Comparison of ENCODE assay signal across 8 cellular contexts in genomic region chr12:120361506-120362208, GRCh38. TPM values are rescaled to one million over a fixed set of nuclear protein-coding genes. Genes with fewer than 3 reads are reported as not detected.
DNase-seq lines count a peak whose midpoint lies in the region; TF ChIP-seq lines count a peak whose summit lies in the region.

No MANE protein-coding gene starts in this region.

- no peaks in the 10 kb centered on the region for H3K9me3 ChIP-seq in colonic mucosa
- H3K9me3 ChIP-seq in subcutaneous abdominal adipose tissue (ENCODE audit: control insufficient read depth in 5 of 5, low read length in 5 of 5) = no peaks in the 10 kb centered on the region
- H3K9me3 ChIP-seq in Karpas-422 (ENCODE audit: low read length) = no peaks in the 10 kb centered on the region

- CTCF ChIA-PET in activated naive CD4-positive, alpha-beta T cell treated with anti-CD3 and anti-CD28 coated beads for 36 hours (lab: Charles Lee) = interaction anchor here (0.6 to 1.5 kb wide), 3 partner anchors 10 to 472 kb away, joined by 3 to 5 read pairs (median 4); no protein-coding TSS in a partner anchor

- intact Hi-C loops in colonic mucosa (cut with DNase I) = no loop called here
- intact Hi-C loops in activated naive CD4-positive, alpha-beta T cell treated with anti-CD3 and anti-CD28 coated beads for 36 hours (cut with micrococcal nuclease) = no loop called here

- H3K27ac Mint-ChIP-seq in activated naive CD4-positive, alpha-beta T cell treated with anti-CD3 and anti-CD28 coated beads for 36 hours = no peak overlapping the region

- H3K9ac ChIP-seq in colonic mucosa (ENCODE audit: low read depth in 2 of 2, low read length in 2 of 2) = no peak overlapping the region
- peak overlapping the region in 4 of 5 donors; percentile 48 to 69 (median 59) for H3K9ac ChIP-seq in subcutaneous abdominal adipose tissue (ENCODE audit: low read length in 5 of 5)
- no peak overlapping the region for H3K9ac ChIP-seq in Karpas-422 (ENCODE audit: low read length)

- H3K4me1 ChIP-seq in colonic mucosa (no peaks in the 10 kb centered on the region), subcutaneous abdominal adipose tissue (ENCODE audit: control insufficient read depth in 5 of 5, insufficient read depth in 5 of 5, low read length in 5 of 5) (peaks cover 0 to 14% (median 6%) of the 10 kb centered on the region in 5 donors), Karpas-422 (ENCODE audit: low read length) (no peaks in the 10 kb centered on the region)

- no peaks in the 10 kb centered on the region for H3K9me3 Mint-ChIP-seq in activated naive CD4-positive, alpha-beta T cell treated with anti-CD3 and anti-CD28 coated beads for 36 hours

- H3K4me3 ChIP-seq in colonic mucosa (peak overlapping the region; percentile 16), kidney epithelial cell (ENCODE audit: low read depth, low read length) (peak overlapping the region; percentile 16), subcutaneous abdominal adipose tissue (ENCODE audit: low read depth in 1 of 5, low read length in 5 of 5) (peak overlapping the region in 2 of 5 donors; percentile 25 to 57), Karpas-422 (ENCODE audit: low read length) (no peak overlapping the region)

- H3K4me1 Mint-ChIP-seq in activated naive CD4-positive, alpha-beta T cell treated with anti-CD3 and anti-CD28 coated beads for 36 hours (ENCODE audit: low read depth) = peaks cover 2% of the 10 kb centered on the region

- no peaks in the 10 kb centered on the region for H4K20me1 ChIP-seq in Karpas-422 (ENCODE audit: insufficient read depth, low read depth, low read length)

- H3K36me3 ChIP-seq in colonic mucosa = no peaks in the 10 kb centered on the region
- H3K36me3 ChIP-seq in kidney epithelial cell (ENCODE audit: control insufficient read depth, insufficient read depth, low read length) = no peaks in the 10 kb centered on the region
- no peaks in the 10 kb centered on the region for H3K36me3 ChIP-seq in subcutaneous abdominal adipose tissue (ENCODE audit: control insufficient read depth in 5 of 5, insufficient read depth in 5 of 5, low read length in 5 of 5)
- no peaks in the 10 kb centered on the region for H3K36me3 ChIP-seq in Karpas-422 (ENCODE audit: insufficient read depth, low read length)

- DNase-seq in GM04504 (ENCODE audit: low read depth) = peak; percentile 24
- DNase-seq in NCI-H2227 (lab: John Stamatoyannopoulos, UW; ENCODE audit: unreplicated experiment) = peak; percentile 98
- DNase-seq in colonic mucosa = no peak
- DNase-seq in kidney epithelial cell (ENCODE audit: low read depth) = peak; percentile 12
- no peak for DNase-seq in Karpas-422
- DNase-seq in activated naive CD4-positive, alpha-beta T cell treated with anti-CD3 and anti-CD28 coated beads for 36 hours = no peak
- no peak for DNase-seq in SW 1271 (lab: John Stamatoyannopoulos, UW)

- H3K79me2 ChIP-seq in Karpas-422 (ENCODE audit: low read length) = no peaks in the 10 kb centered on the region

- H3K4me3 Mint-ChIP-seq in activated naive CD4-positive, alpha-beta T cell treated with anti-CD3 and anti-CD28 coated beads for 36 hours = no peak overlapping the region

- no peaks in the 10 kb centered on the region for H3K27me3 ChIP-seq in colonic mucosa
- no peaks in the 10 kb centered on the region for H3K27me3 ChIP-seq in kidney epithelial cell (ENCODE audit: control insufficient read depth, insufficient read depth, low read length)
- peaks cover 5 to 47% (median 14%) of the 10 kb centered on the region in 5 donors for H3K27me3 ChIP-seq in subcutaneous abdominal adipose tissue (ENCODE audit: control insufficient read depth in 5 of 5, insufficient read depth in 4 of 5, low read length in 5 of 5)
- H3K27me3 ChIP-seq in Karpas-422 (ENCODE audit: low read length) = no peaks in the 10 kb centered on the region

- H3K9me2 ChIP-seq in Karpas-422 (replicated peaks; ENCODE audit: insufficient read depth, low read length) = no peaks in the 10 kb centered on the region

- H3K27me3 Mint-ChIP-seq in activated naive CD4-positive, alpha-beta T cell treated with anti-CD3 and anti-CD28 coated beads for 36 hours (ENCODE audit: low read depth) = peaks cover 52% of the 10 kb centered on the region

- H2AFZ ChIP-seq in Karpas-422 (ENCODE audit: low read length) = no peak overlapping the region

- H3K27ac ChIP-seq in colonic mucosa (no peak overlapping the region), subcutaneous abdominal adipose tissue (ENCODE audit: low read depth, low read length) (no peak overlapping the region), Karpas-422 (ENCODE audit: low read length) (no peak overlapping the region)

- TF ChIP-seq CTCF in colonic mucosa (IDR thresholded peaks at IDR 0.05) (no peak), kidney epithelial cell (IDR thresholded peaks at IDR 0.05; ENCODE audit: insufficient read depth, low read length, poor library complexity, severe bottlenecking) (no peak)

- H3K36me3 Mint-ChIP-seq in activated naive CD4-positive, alpha-beta T cell treated with anti-CD3 and anti-CD28 coated beads for 36 hours (ENCODE audit: low read depth) = no peaks in the 10 kb centered on the region

- no peak overlapping the region for H3K4me2 ChIP-seq in Karpas-422 (ENCODE audit: low read depth, low read length, poor library complexity, severe bottlenecking)

RNA-seq across cellular contexts. Expression of gene MSI1, which starts 7.3 kb away (rescaled TPM):
- total RNA-seq in colonic mucosa (10 to 100 TPM in 1 of 2 donors, 1 to 10 TPM in 1; 3.8 to 11.7 TPM), kidney epithelial cell (3.6 and 8.1 TPM in 2 replicates)
- not detected in 2 replicates for total RNA-seq in Karpas-422 (2014; rRNA removed; shearing (Covaris generic); ENCODE audit: low replicate concordance)
- under 1 TPM; 0.27 to 0.57 TPM for total RNA-seq in activated naive CD4-positive, alpha-beta T cell treated with anti-CD3 and anti-CD28 coated beads for 36 hours

RNA-seq across cellular contexts. Expression of gene PLA2G1B, which starts 34.1 kb away (rescaled TPM):
- total RNA-seq in colonic mucosa = 1 to 10 TPM in 1 of 2 donors, not detected in 1; 5.0 TPM
- not detected in 2 replicates for total RNA-seq in kidney epithelial cell
- not detected in 2 replicates for total RNA-seq in Karpas-422 (2014; rRNA removed; shearing (Covaris generic); ENCODE audit: low replicate concordance)
- not detected for total RNA-seq in activated naive CD4-positive, alpha-beta T cell treated with anti-CD3 and anti-CD28 coated beads for 36 hours

RNA-seq across cellular contexts. Expression of gene SIRT4, which starts 59.5 kb away (rescaled TPM):
- total RNA-seq in colonic mucosa (1 to 10 TPM; 1.3 to 1.6 TPM), kidney epithelial cell (0.29 and 2.3 TPM in 2 replicates)
- total RNA-seq in Karpas-422 (2014; rRNA removed; shearing (Covaris generic); ENCODE audit: low replicate concordance) = 0.54 and 0.67 TPM in 2 replicates
- 1 to 10 TPM; 2.0 to 3.7 TPM for total RNA-seq in activated naive CD4-positive, alpha-beta T cell treated with anti-CD3 and anti-CD28 coated beads for 36 hours

Comparison
In these comparisons a context has a peak if more than half of its experiments do, and no peak if none do; other contexts are left out.
1. DNase-seq: peak in GM04504 (single experiment), NCI-H2227 (single experiment) and kidney epithelial cell (single experiment); none in colonic mucosa (single experiment), Karpas-422 (single experiment), activated naive CD4-positive, alpha-beta T cell treated with anti-CD3 and anti-CD28 coated beads for 36 hours (single experiment) and SW 1271 (0 of 2).
2. H3K9ac ChIP-seq: peak in subcutaneous abdominal adipose tissue (4 of 5); none in colonic mucosa (0 of 2) and Karpas-422 (single experiment).